22 cellular contexts compared by ENCODE assay signal in genomic region chr7:127731431-127732080, GRCh38.
"Had no signal": no experiment of that assay in that cellular context is flagged by ENCODE, and none has a peak within 500 bp of the region (broad histone marks: within the 10 kb centered on the region; RNA-seq: fewer than 3 reads in every experiment).

No MANE protein-coding gene starts in this region.

- H3K4me1 Mint-ChIP-seq: activated naive CD8-positive, alpha-beta T cell treated with anti-CD3 and anti-CD28 coated beads, Interleukin-2, amount 10 ng/mL, durations not matched to agents 7 days and 5 days had no signal

- H3K9me3 Mint-ChIP-seq: activated naive CD8-positive, alpha-beta T cell treated with anti-CD3 and anti-CD28 coated beads, Interleukin-2, amount 10 ng/mL, durations not matched to agents 7 days and 5 days; central memory CD8-positive, alpha-beta T cell; naive thymus-derived CD4-positive, alpha-beta T cell had no signal

- H3K27ac ChIP-seq: lower lobe of right lung, spleen, thoracic aorta, upper lobe of right lung had no signal

- H3K4me1 ChIP-seq: breast epithelium, lower lobe of right lung, spleen, upper lobe of right lung had no signal

- H3K27me3 Mint-ChIP-seq: activated naive CD8-positive, alpha-beta T cell treated with anti-CD3 and anti-CD28 coated beads, Interleukin-2, amount 10 ng/mL, durations not matched to agents 7 days and 5 days; central memory CD8-positive, alpha-beta T cell; naive thymus-derived CD4-positive, alpha-beta T cell; progenitor cell of endocrine pancreas had no signal

- H3K9me3 ChIP-seq: breast epithelium, lower lobe of right lung, spleen, thoracic aorta, upper lobe of right lung had no signal

- DNase-seq: activated CD4-positive, alpha-beta T cell treated with anti-CD3 and anti-CD28 coated beads for 4 hours; activated CD4-positive, alpha-beta T cell treated with anti-CD3 and anti-CD28 coated beads, Interleukin-2, amount 50 U/mL, for 48 hours; activated CD4-positive, CD25-positive, alpha-beta regulatory T cell; activated naive CD4-positive, alpha-beta T cell treated with Interleukin-2 at 50 U/mL for 16 hours; activated naive CD8-positive, alpha-beta T cell treated with anti-CD3 and anti-CD28 coated beads, Interleukin-2, amount 10 ng/mL, durations not matched to agents 7 days and 5 days; activated T-cell treated with anti-CD3 and anti-CD28 coated beads, Interleukin-2, amount 50 U/mL, for 48 hours; amniotic stem cell; effector CD8-positive, alpha-beta T cell; kidney; lower lobe of right lung; naive thymus-derived CD4-positive, alpha-beta T cell; spleen; stimulated activated CD4-positive, alpha-beta T cell treated with anti-CD3 and anti-CD28 coated beads, Interleukin-4, amount 100 ng/mL, for 1 hour; stimulated activated naive CD4-positive, alpha-beta T cell treated with Interleukin-2 at 50 U/mL for 16 hours; T-helper 1 cell; T-helper 9 cell; upper lobe of right lung had no signal

- H3K27me3 ChIP-seq: breast epithelium, spleen, upper lobe of right lung had no signal

- ATAC-seq: left lobe of liver; lower lobe of right lung; naive thymus-derived CD4-positive, alpha-beta T cell; upper lobe of right lung had no signal

- H3K36me3 ChIP-seq: breast epithelium had no signal

- H3K4me3 Mint-ChIP-seq: activated naive CD8-positive, alpha-beta T cell treated with anti-CD3 and anti-CD28 coated beads, Interleukin-2, amount 10 ng/mL, durations not matched to agents 7 days and 5 days; central memory CD8-positive, alpha-beta T cell; naive thymus-derived CD4-positive, alpha-beta T cell had no signal

- H3K27ac Mint-ChIP-seq: activated naive CD8-positive, alpha-beta T cell treated with anti-CD3 and anti-CD28 coated beads, Interleukin-2, amount 10 ng/mL, durations not matched to agents 7 days and 5 days; naive thymus-derived CD4-positive, alpha-beta T cell had no signal

- H3K4me3 ChIP-seq: breast epithelium, lower lobe of right lung, spleen, thoracic aorta, upper lobe of right lung had no signal
